In the genomic region with DNA sequence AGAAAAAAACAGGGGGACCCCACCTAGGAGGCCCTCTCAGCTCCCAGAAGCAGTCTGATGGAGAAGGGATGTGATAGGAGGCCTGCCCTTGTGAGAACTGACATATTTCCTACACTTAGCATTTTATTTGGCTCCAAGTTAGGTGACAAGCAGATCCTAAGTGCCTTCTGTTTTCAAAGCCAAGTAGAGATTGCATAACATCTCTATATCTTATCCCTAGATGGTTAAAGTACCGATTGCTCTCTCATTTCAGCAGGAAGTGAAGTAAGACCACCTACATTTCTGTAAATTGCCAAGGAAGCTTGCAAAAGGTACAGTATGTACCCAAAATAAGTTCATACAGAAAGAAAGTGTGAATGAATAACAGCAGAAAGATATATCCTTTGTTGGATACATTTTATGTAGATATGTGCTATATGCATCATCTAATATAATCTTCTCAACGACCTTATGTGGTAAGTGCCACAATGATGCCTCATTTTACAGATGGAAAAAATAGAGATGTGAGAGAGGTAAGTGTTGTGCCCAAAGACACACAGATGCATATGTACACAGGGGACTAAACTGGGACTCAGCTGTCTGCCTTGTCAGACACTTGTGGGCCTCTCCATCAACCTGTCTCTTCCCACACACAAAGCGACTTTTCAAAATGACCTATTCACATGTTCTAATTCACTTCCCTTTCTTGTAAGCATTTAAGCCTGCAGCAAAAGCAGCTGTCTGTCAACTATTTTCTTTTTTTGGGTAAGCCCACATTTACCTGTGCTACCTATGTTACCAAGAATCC, we compare ENCODE assay signal across 15 cellular contexts. TPM values are rescaled to one million over a fixed set of nuclear protein-coding genes. Genes with fewer than 3 reads are reported as not detected.
DNase-seq lines count a peak whose midpoint lies in the region; FAIRE-seq and TF ChIP-seq lines count a peak whose summit lies in the region.
"Had no signal": no experiment of that assay in that cellular context is flagged by ENCODE, and none has a peak within 500 bp of the region (broad histone marks: within the 10 kb centered on the region; RNA-seq: fewer than 3 reads in every experiment).

No MANE protein-coding gene starts in this region.

- DNase-seq in activated CD4-positive, alpha-beta T cell treated with anti-CD3 and anti-CD28 coated beads, Interleukin-2, amount 10 ng/mL, durations not matched to agents 7 days and 5 days: no peak
- no peak for DNase-seq in activated CD4-positive, alpha-beta T cell treated with anti-CD3 and anti-CD28 coated beads, Interleukin-2, amount 50 U/mL, for 1 hour
- peak; percentile 20 to 23 for DNase-seq in Kasumi-1 (lab: John Stamatoyannopoulos, UW)
- DNase-seq in activated CD4-positive, alpha-beta memory T cell treated with anti-CD3 and anti-CD28 coated beads, Interleukin-2, amount 10 ng/mL, durations not matched to agents 7 days and 5 days: no peak
- DNase-seq in small intestine: no peak
- no peak for DNase-seq in occipital lobe (lab: John Stamatoyannopoulos, UW)
- no peak for DNase-seq in NCI-H1105 (lab: John Stamatoyannopoulos, UW)
- DNase-seq in dorsolateral prefrontal cortex: no peak
- DNase-seq: activated CD4-positive, alpha-beta T cell treated with anti-CD3 and anti-CD28 coated beads, Interleukin-2, amount 50 U/mL, for 4 hours; adrenal gland; KG1; NCI-H2029 had no signal

- POLR2A ChIA-PET in activated CD4-positive, alpha-beta T cell treated with anti-CD3 and anti-CD28 coated beads, Interleukin-2, amount 10 ng/mL, durations not matched to agents 7 days and 5 days (lab: Charles Lee): no interaction called here
- POLR2A ChIA-PET in activated CD4-positive, alpha-beta memory T cell treated with anti-CD3 and anti-CD28 coated beads, Interleukin-2, amount 10 ng/mL, durations not matched to agents 7 days and 5 days (lab: Charles Lee): interaction anchor here (0.8 to 1.5 kb wide), 6 partner anchors 12 to 690 kb away, joined by 3 read pairs; partner anchors contain the start of gene SSB

- H3K36me3 ChIP-seq in small intestine (ENCODE audit: control insufficient read depth in 2 of 2, insufficient read depth in 2 of 2, low read length in 2 of 2): no peaks in the 10 kb centered on the region
- H3K36me3 ChIP-seq: adrenal gland had no signal

- FAIRE-seq in small intestine (lab: Jason Lieb, UNC): no peak

- peaks cover 56% of the 10 kb centered on the region for H3K4me1 Mint-ChIP-seq in activated CD4-positive, alpha-beta T cell treated with anti-CD3 and anti-CD28 coated beads, Interleukin-2, amount 10 ng/mL, durations not matched to agents 7 days and 5 days
- H3K4me1 Mint-ChIP-seq in activated CD4-positive, alpha-beta memory T cell treated with anti-CD3 and anti-CD28 coated beads, Interleukin-2, amount 10 ng/mL, durations not matched to agents 7 days and 5 days: peaks cover 50% of the 10 kb centered on the region

- no peak overlapping the region for H3K4me3 Mint-ChIP-seq in activated CD4-positive, alpha-beta T cell treated with anti-CD3 and anti-CD28 coated beads, Interleukin-2, amount 10 ng/mL, durations not matched to agents 7 days and 5 days
- H3K4me3 Mint-ChIP-seq in activated CD4-positive, alpha-beta memory T cell treated with anti-CD3 and anti-CD28 coated beads, Interleukin-2, amount 10 ng/mL, durations not matched to agents 7 days and 5 days: no peak overlapping the region
- H3K4me3 Mint-ChIP-seq: memory B cell had no signal

- no peak for TF ChIP-seq CTCF in dorsolateral prefrontal cortex (IDR thresholded peaks at IDR 0.05 in 54 of 56, conservative IDR thresholded peaks at IDR 0.05 in 2 of 56; ENCODE audit: low read depth in 1 of 56, partially characterized antibody in 56 of 56)

- intact Hi-C loops in dorsolateral prefrontal cortex (cut with DNase I): no loop called here

- H3K27me3 ChIP-seq in small intestine (ENCODE audit: control insufficient read depth in 2 of 2, insufficient read depth in 2 of 2, low read length in 2 of 2) (peaks cover 0 to 2% of the 10 kb centered on the region in 2 donors), dorsolateral prefrontal cortex (no peaks in the 10 kb centered on the region)

- H3K27me3 Mint-ChIP-seq in activated CD4-positive, alpha-beta T cell treated with anti-CD3 and anti-CD28 coated beads, Interleukin-2, amount 10 ng/mL, durations not matched to agents 7 days and 5 days: peaks cover 3% of the 10 kb centered on the region
- H3K27me3 Mint-ChIP-seq in activated CD4-positive, alpha-beta memory T cell treated with anti-CD3 and anti-CD28 coated beads, Interleukin-2, amount 10 ng/mL, durations not matched to agents 7 days and 5 days: no peaks in the 10 kb centered on the region

- H3K9me3 ChIP-seq in small intestine (ENCODE audit: control insufficient read depth, low read depth): no peaks in the 10 kb centered on the region
- H3K9me3 ChIP-seq: adrenal gland had no signal

- H3K27ac ChIP-seq in small intestine (ENCODE audit: low read depth in 1 of 2, low read length in 1 of 2): peak overlapping the region; percentile 27 to 44
- H3K27ac ChIP-seq in dorsolateral prefrontal cortex: peak overlapping the region in 3 of 59 donors; percentile 29 to 36 (median 31)
- H3K27ac ChIP-seq: adrenal gland had no signal

- H3K36me3 Mint-ChIP-seq in activated CD4-positive, alpha-beta T cell treated with anti-CD3 and anti-CD28 coated beads, Interleukin-2, amount 10 ng/mL, durations not matched to agents 7 days and 5 days (ENCODE audit: low read depth): peaks cover 8% of the 10 kb centered on the region
- H3K36me3 Mint-ChIP-seq in activated CD4-positive, alpha-beta memory T cell treated with anti-CD3 and anti-CD28 coated beads, Interleukin-2, amount 10 ng/mL, durations not matched to agents 7 days and 5 days (ENCODE audit: low read depth): no peaks in the 10 kb centered on the region
- H3K36me3 Mint-ChIP-seq: memory B cell had no signal

- no peaks in the 10 kb centered on the region for H3K4me1 ChIP-seq in small intestine (ENCODE audit: control insufficient read depth in 2 of 2, insufficient read depth in 1 of 2, low read depth in 1 of 2, low read length in 1 of 2)
- H3K4me1 ChIP-seq: adrenal gland had no signal

- peak overlapping the region; percentile 81 for H3K27ac Mint-ChIP-seq in activated CD4-positive, alpha-beta T cell treated with anti-CD3 and anti-CD28 coated beads, Interleukin-2, amount 10 ng/mL, durations not matched to agents 7 days and 5 days
- H3K27ac Mint-ChIP-seq in activated CD4-positive, alpha-beta memory T cell treated with anti-CD3 and anti-CD28 coated beads, Interleukin-2, amount 10 ng/mL, durations not matched to agents 7 days and 5 days: peak overlapping the region; percentile 64
- H3K27ac Mint-ChIP-seq: memory B cell had no signal

- CTCF ChIA-PET in activated CD4-positive, alpha-beta T cell treated with anti-CD3 and anti-CD28 coated beads, Interleukin-2, amount 10 ng/mL, durations not matched to agents 7 days and 5 days (lab: Charles Lee): interaction anchor here (1.9 to 3.8 kb wide), 5 partner anchors 9 to 34 kb away, joined by 6 to 19 read pairs (median 13); no protein-coding TSS in a partner anchor
- CTCF ChIA-PET in activated CD4-positive, alpha-beta memory T cell treated with anti-CD3 and anti-CD28 coated beads, Interleukin-2, amount 10 ng/mL, durations not matched to agents 7 days and 5 days (lab: Charles Lee): interaction anchor here (0.9 to 10.1 kb wide), 14 partner anchors 9 to 344 kb away, joined by 3 to 186 read pairs (median 5); no protein-coding TSS in a partner anchor

- H3K4me3 ChIP-seq in small intestine (ENCODE audit: low read depth in 1 of 2, low read length in 2 of 2) (no peak overlapping the region), dorsolateral prefrontal cortex (no peak overlapping the region)
- H3K4me3 ChIP-seq: adrenal gland had no signal

- WGBS in small intestine, 3 donors: 42 to 56% (median 49%) methylated on average over 3 of the region's 3 CpGs

- H3K9me3 Mint-ChIP-seq in activated CD4-positive, alpha-beta T cell treated with anti-CD3 and anti-CD28 coated beads, Interleukin-2, amount 10 ng/mL, durations not matched to agents 7 days and 5 days: peaks cover 2% of the 10 kb centered on the region
- H3K9me3 Mint-ChIP-seq in activated CD4-positive, alpha-beta memory T cell treated with anti-CD3 and anti-CD28 coated beads, Interleukin-2, amount 10 ng/mL, durations not matched to agents 7 days and 5 days: no peaks in the 10 kb centered on the region
- H3K9me3 Mint-ChIP-seq: memory B cell had no signal

RNA-seq across cellular contexts. Expression of gene DHRS9, which starts 38.9 kb away (rescaled TPM):
- not detected for total RNA-seq in activated CD4-positive, alpha-beta T cell treated with anti-CD3 and anti-CD28 coated beads, Interleukin-2, amount 10 ng/mL, durations not matched to agents 7 days and 5 days
- total RNA-seq in activated CD4-positive, alpha-beta memory T cell treated with anti-CD3 and anti-CD28 coated beads, Interleukin-2, amount 10 ng/mL, durations not matched to agents 7 days and 5 days: not detected
- 1 to 10 TPM in 2 of 3 donors, under 1 TPM in 1; 0.76 to 1.8 (median 1.1) TPM for polyA plus RNA-seq in small intestine
- total RNA-seq in occipital lobe (0.94 TPM), dorsolateral prefrontal cortex (1 to 10 TPM in 94 of 120 experiments, under 1 TPM in 24, not detected in 2; 0.37 to 5.2 (median 1.5) TPM)
- total RNA-seq: dermis microvascular lymphatic vessel endothelial cell, osteocyte had no signal

Comparison
In these comparisons a context has a peak if more than half of its experiments do, and no peak if none do; other contexts are left out.
1. DNase-seq: peak in Kasumi-1 (2 of 2); none in activated CD4-positive, alpha-beta T cell treated with anti-CD3 and anti-CD28 coated beads, Interleukin-2, amount 10 ng/mL, durations not matched to agents 7 days and 5 days (single experiment), activated CD4-positive, alpha-beta T cell treated with anti-CD3 and anti-CD28 coated beads, Interleukin-2, amount 50 U/mL, for 1 hour (single experiment), activated CD4-positive, alpha-beta memory T cell treated with anti-CD3 and anti-CD28 coated beads, Interleukin-2, amount 10 ng/mL, durations not matched to agents 7 days and 5 days (single experiment), small intestine (single experiment), occipital lobe (single experiment), NCI-H1105 (single experiment) and dorsolateral prefrontal cortex (0 of 10).